ENCODE assay signal across 8 cellular contexts in genomic region chr7:101941481-101942383, GRCh38.
DNase-seq lines count a peak whose midpoint lies in the region; ATAC-seq and TF ChIP-seq lines count a peak whose summit lies in the region.

No MANE protein-coding gene starts in this region.

- ATAC-seq in left colon (peak; percentile 87), upper lobe of right lung (peak; percentile 66), HG03039 (IDR thresholded peaks at IDR 0.05; ENCODE audit: unreplicated experiment) (no peak)

- no peak for TF ChIP-seq CTCF in brain (conservative IDR thresholded peaks at IDR 0.05)
- TF ChIP-seq CTCF in upper lobe of right lung (IDR thresholded peaks at IDR 0.05): no peak

- DNase-seq in NCI-H2171 treated with DMSO at 0.1 percent for 48 hours (lab: John Stamatoyannopoulos, UW) (peak; percentile 17), NCI-H2171 (lab: John Stamatoyannopoulos, UW) (no peak), left colon (peak; percentile 57 to 79), upper lobe of right lung (peak; percentile 5), HEK293T (ENCODE audit: extremely low spot score) (no peak), NCI-H1436 (lab: John Stamatoyannopoulos, UW) (no peak)

- peaks cover 67% of the 10 kb centered on the region for H3K4me1 Mint-ChIP-seq in brain

- peak overlapping the region in 3 of 5 experiments; percentile 50 to 75 (median 56) for H3K27ac Mint-ChIP-seq in brain

- no peak overlapping the region for H3K4me3 ChIP-seq in upper lobe of right lung

- peak overlapping the region; percentile 14 for H3K27ac ChIP-seq in upper lobe of right lung

- no peaks in the 10 kb centered on the region for H3K36me3 ChIP-seq in upper lobe of right lung

- peaks cover 17% of the 10 kb centered on the region for H3K36me3 Mint-ChIP-seq in brain

- CTCF ChIA-PET in HEK293T (lab: Yijun Ruan, JAX): no interaction called here

- H3K9me3 ChIP-seq in upper lobe of right lung: no peaks in the 10 kb centered on the region

- H3K27me3 ChIP-seq in upper lobe of right lung: no peaks in the 10 kb centered on the region

- H3K4me3 Mint-ChIP-seq in brain: peak overlapping the region in 1 of 5 experiments; percentile 11

- no peaks in the 10 kb centered on the region for H3K27me3 Mint-ChIP-seq in brain

- H3K4me1 ChIP-seq in upper lobe of right lung: peaks cover 26% of the 10 kb centered on the region

- intact Hi-C loops in left colon (cut with DNase I, micrococcal nuclease): no loop called here
- intact Hi-C loops in upper lobe of right lung (cut with DNase I): no loop called here

- POLR2A ChIA-PET in HEK293T (lab: Yijun Ruan, JAX): no interaction called here

- H3K9me3 Mint-ChIP-seq in brain: peaks cover 0 to 7% (median 3%) of the 10 kb centered on the region in 5 experiments

TF ChIP-seq in HEK293T, 16 proteins besides CTCF, POLR2A, EP300 and RAD21:
- TF ChIP-seq L3MBTL2 (conservative IDR thresholded peaks at IDR 0.05): no peak

Comparison
In these comparisons a context has a peak if more than half of its experiments do, and no peak if none do; other contexts are left out.
1. DNase-seq: peak in NCI-H2171 treated with DMSO at 0.1 percent for 48 hours (single experiment), left colon (2 of 2) and upper lobe of right lung (single experiment); none in NCI-H2171 (single experiment), HEK293T (single experiment) and NCI-H1436 (single experiment).